ENCODE assay signal across 8 cellular contexts in genomic region chr5:110054240-110054639, GRCh38.
DNase-seq lines count a peak whose midpoint lies in the region; ATAC-seq and TF ChIP-seq lines count a peak whose summit lies in the region.

No MANE protein-coding gene starts in this region.

- DNase-seq in NCI-H2196 (lab: John Stamatoyannopoulos, UW; ENCODE audit: unreplicated experiment): peak; percentile 53
- no peak for DNase-seq in NCI-H2196 treated with DMSO at 0.1 percent for 48 hours (lab: John Stamatoyannopoulos, UW; ENCODE audit: unreplicated experiment)
- DNase-seq in NCI-H774 (lab: John Stamatoyannopoulos, UW): peak; percentile 19
- peak; percentile 63 for DNase-seq in activated CD8-positive, alpha-beta memory T cell treated with anti-CD3 and anti-CD28 coated beads, Interleukin-2, amount 50 U/mL, for 1 hour (ENCODE audit: extremely low read depth)
- DNase-seq in fibroblast of mammary gland (ENCODE audit: low read depth): peak; percentile 88
- DNase-seq in stimulated activated CD4-positive, alpha-beta T cell treated with anti-CD3 and anti-CD28 coated beads, Interleukin-1b, Interleukin-23, amount 100 ng/mL, for 48 hours: peak; percentile 78
- DNase-seq in ACHN: no peak

- no peak overlapping the region for H3K4me3 ChIP-seq in fibroblast of mammary gland (ENCODE audit: control insufficient read depth, low read depth, low read length)

- peak; percentile 45 for TF ChIP-seq CTCF in fibroblast of mammary gland (conservative IDR thresholded peaks at IDR 0.05; ENCODE audit: control insufficient read depth, insufficient read depth, low read depth, low read length)

- in situ Hi-C loops in ACHN (cut with HindIII; ENCODE audit: low pct_ligation_motif_present, low pct_unique_long_range_greater_than_20kb, low sequenced_read_pairs): no loop called here

- ATAC-seq in HG03108 (IDR thresholded peaks at IDR 0.05; ENCODE audit: unreplicated experiment): peak; percentile 79

Comparison
In these comparisons a context has a peak if more than half of its experiments do, and no peak if none do; other contexts are left out.
1. DNase-seq: peak in NCI-H2196 (single experiment), NCI-H774 (single experiment), activated CD8-positive, alpha-beta memory T cell treated with anti-CD3 and anti-CD28 coated beads, Interleukin-2, amount 50 U/mL, for 1 hour (single experiment), fibroblast of mammary gland (single experiment) and stimulated activated CD4-positive, alpha-beta T cell treated with anti-CD3 and anti-CD28 coated beads, Interleukin-1b, Interleukin-23, amount 100 ng/mL, for 48 hours (single experiment); none in NCI-H2196 treated with DMSO at 0.1 percent for 48 hours (single experiment) and ACHN (single experiment).